ENCODE assay signal across 8 cellular contexts in genomic region chr17:27236710-27237315, GRCh38. TPM values are rescaled to one million over a fixed set of nuclear protein-coding genes. Genes with fewer than 3 reads are reported as not detected.
DNase-seq lines count a peak whose midpoint lies in the region; ATAC-seq, FAIRE-seq and TF ChIP-seq lines count a peak whose summit lies in the region.

No MANE protein-coding gene starts in this region.

- no peak overlapping the region for H4K91ac ChIP-seq in H1 (replicated peaks; ENCODE audit: insufficient read length, low read length)

- H2BK15ac ChIP-seq in H1 (ENCODE audit: low read length) = no peak overlapping the region

- H3K9ac ChIP-seq in H1 (replicated peaks in 1 of 4; ENCODE audit: extremely low read depth in 1 of 4, low read depth in 3 of 4, low read length in 3 of 4) = no peak overlapping the region

- no peak overlapping the region for H3K4me2 ChIP-seq in H1 (ENCODE audit: insufficient read depth in 1 of 2, low read depth in 2 of 2, low read length in 2 of 2)

- H4K8ac ChIP-seq in H1 (ENCODE audit: extremely low read depth, insufficient read depth, low read length) = no peak overlapping the region

- no peaks in the 10 kb centered on the region for H3K23me2 ChIP-seq in H1 (ENCODE audit: low read depth, low read length)

- no peak overlapping the region for H2AFZ ChIP-seq in H1 (ENCODE audit: low read length)

- POLR2A ChIA-PET in activated CD8-positive, alpha-beta T cell treated with anti-CD3 and anti-CD28 coated beads, Interleukin-2, amount 10 ng/mL, durations not matched to agents 7 days and 5 days (lab: Charles Lee) = interaction anchor here (1.5 kb wide), 1 partner anchor 57 kb away, joined by 6 read pairs; the partner anchor contains the start of gene WSB1
- POLR2A ChIA-PET in H1 (lab: Charles Lee; ENCODE audit: partially characterized antibody) = interaction anchor here (1.2 kb wide), 1 partner anchor 57 kb away, joined by 4 read pairs; the partner anchor contains the start of gene WSB1

- H3K27me3 ChIP-seq in H1 (replicated peaks in 1 of 4; ENCODE audit: control insufficient read depth in 3 of 4, extremely low read depth in 1 of 4, insufficient read depth in 3 of 4, low read length in 3 of 4) = no peaks in the 10 kb centered on the region

- H3K4me1 Mint-ChIP-seq in activated CD8-positive, alpha-beta T cell treated with anti-CD3 and anti-CD28 coated beads, Interleukin-2, amount 10 ng/mL, durations not matched to agents 7 days and 5 days (ENCODE audit: low read depth) = peaks cover 20% of the 10 kb centered on the region

- H3K56ac ChIP-seq in H1 (replicated peaks; ENCODE audit: insufficient read length, low read depth, low read length) = no peak overlapping the region

- no peak overlapping the region for H4K5ac ChIP-seq in H1 (ENCODE audit: insufficient read length, low read depth, low read length)

- no peaks in the 10 kb centered on the region; a peak in 1 of 7 replicates for H3K4me1 ChIP-seq in H1 (replicated peaks in 1 of 4; ENCODE audit: control insufficient read depth in 3 of 4, insufficient read depth in 4 of 4, low read length in 3 of 4)

- no peak overlapping the region for H2AK5ac ChIP-seq in H1 (ENCODE audit: low read depth, low read length)

- H3K27ac Mint-ChIP-seq in activated CD8-positive, alpha-beta T cell treated with anti-CD3 and anti-CD28 coated beads, Interleukin-2, amount 10 ng/mL, durations not matched to agents 7 days and 5 days = no peak overlapping the region

- H3K14ac ChIP-seq in H1 (ENCODE audit: insufficient read length) = no peak overlapping the region

- H3K9me3 ChIP-seq in H1 (ENCODE audit: insufficient read depth in 2 of 2, low read depth in 1 of 2, low read length in 1 of 2) = no peaks in the 10 kb centered on the region

- H2BK120ac ChIP-seq in H1 (replicated peaks; ENCODE audit: low read depth, low read length) = no peak overlapping the region

- no peaks in the 10 kb centered on the region for H4K20me1 ChIP-seq in H1 (replicated peaks in 1 of 2; ENCODE audit: control insufficient read depth in 1 of 2, insufficient read depth in 2 of 2, low read length in 2 of 2)

- H2BK20ac ChIP-seq in H1 (ENCODE audit: low read length) = no peak overlapping the region

- H3K79me2 ChIP-seq in H1 (ENCODE audit: control insufficient read depth in 1 of 2, insufficient read depth in 2 of 2, low read length in 2 of 2) = no peaks in the 10 kb centered on the region

- DNase-seq in HFF-Myc (ENCODE audit: extremely low read depth, low read depth) = peak; percentile 56
- peak; percentile 47 to 58 for DNase-seq in NOMO-1 (lab: John Stamatoyannopoulos, UW; ENCODE audit: unreplicated experiment in 2 of 2)
- peak; percentile 83 for DNase-seq in activated CD8-positive, alpha-beta T cell treated with anti-CD3 and anti-CD28 coated beads, Interleukin-2, amount 10 ng/mL, durations not matched to agents 7 days and 5 days
- DNase-seq in H1 (ENCODE audit: low read depth in 1 of 2, low spot score in 2 of 2) = peak in 1 of 2 experiments; percentile 86
- DNase-seq in middle frontal gyrus (ENCODE audit: extremely low spot score, low spot score) = peak; percentile 69
- DNase-seq in stimulated activated CD8-positive, alpha-beta memory T cell treated with anti-CD3 and anti-CD28 coated beads, Interleukin-4, amount 100 ng/mL, for 48 hours = peak; percentile 89

- no peak overlapping the region for H2BK5ac ChIP-seq in H1 (ENCODE audit: low read depth, low read length)

- H3K36me3 ChIP-seq in H1 (ENCODE audit: control insufficient read depth in 2 of 4, insufficient read depth in 4 of 4, low read length in 3 of 4) = no peaks in the 10 kb centered on the region

- no peaks in the 10 kb centered on the region; the same call in 1 of the 2 replicates for H3K79me1 ChIP-seq in H1 (ENCODE audit: low read depth, low read length)

- peak; percentile 62 for FAIRE-seq in H1 (lab: Jason Lieb, UNC)

- no peak overlapping the region for H3K4me3 Mint-ChIP-seq in activated CD8-positive, alpha-beta T cell treated with anti-CD3 and anti-CD28 coated beads, Interleukin-2, amount 10 ng/mL, durations not matched to agents 7 days and 5 days

- H3K36me3 Mint-ChIP-seq in activated CD8-positive, alpha-beta T cell treated with anti-CD3 and anti-CD28 coated beads, Interleukin-2, amount 10 ng/mL, durations not matched to agents 7 days and 5 days (ENCODE audit: low read depth) = no peaks in the 10 kb centered on the region

- no peak for TF ChIP-seq EP300 in H1 (IDR thresholded peaks at IDR 0.05; ENCODE audit: borderline replicate concordance in 1 of 2, low read depth in 2 of 2, low read length in 2 of 2)

- 78% methylated on average over 3 of the region's 3 CpGs; no CpG with 5 or more reads in 1 of the 2 experiments for WGBS in H1 (ENCODE audit: extremely low coverage in 1 of 2, insufficient coverage in 1 of 2, insufficient read length in 1 of 2, insufficient replicate concordance in 2 of 2, low coverage in 1 of 2, low lambda C conversion rate in 2 of 2, missing lambda C conversion rate in 1 of 2), 2 experiments

- peaks cover 11% of the 10 kb centered on the region for H3K27me3 Mint-ChIP-seq in activated CD8-positive, alpha-beta T cell treated with anti-CD3 and anti-CD28 coated beads, Interleukin-2, amount 10 ng/mL, durations not matched to agents 7 days and 5 days (ENCODE audit: low read depth)

- H3K9me3 Mint-ChIP-seq in activated CD8-positive, alpha-beta T cell treated with anti-CD3 and anti-CD28 coated beads, Interleukin-2, amount 10 ng/mL, durations not matched to agents 7 days and 5 days (ENCODE audit: insufficient read depth) = no peaks in the 10 kb centered on the region

- ATAC-seq in activated CD8-positive, alpha-beta T cell treated with anti-CD3 and anti-CD28 coated beads, Interleukin-2, amount 10 ng/mL, durations not matched to agents 7 days and 5 days = peak; percentile 65
- no peak for ATAC-seq in GM21423 (IDR thresholded peaks at IDR 0.05; ENCODE audit: unreplicated experiment)

- CTCF ChIA-PET in activated CD8-positive, alpha-beta T cell treated with anti-CD3 and anti-CD28 coated beads, Interleukin-2, amount 10 ng/mL, durations not matched to agents 7 days and 5 days (lab: Charles Lee) = interaction anchor here (0.7 to 5.5 kb wide), 59 partner anchors 9 to 657 kb away, joined by 3 to 116 read pairs (median 4); partner anchors contain the start of gene WSB1
- CTCF ChIA-PET in H1 (lab: Charles Lee; ENCODE audit: partially characterized antibody) = interaction anchor here (0.6 to 3.5 kb wide), 50 partner anchors 8 to 945 kb away, joined by 3 to 33 read pairs (median 4); partner anchors contain the start of gene WSB1

- H3K27ac ChIP-seq in C4-2B (no peak overlapping the region), H1 (ENCODE audit: low read depth, low read length) (no peak overlapping the region)

- TF ChIP-seq POLR2A in H1 (IDR thresholded peaks at IDR 0.05; ENCODE audit: control extremely low read depth in 1 of 2, low read depth in 2 of 2, low read length in 2 of 2) = no peak

- no peak overlapping the region for H3K23ac ChIP-seq in H1 (ENCODE audit: insufficient read length)

- H3K4me3 ChIP-seq in HFF-Myc (replicated peaks; ENCODE audit: low read depth, low read length) (no peak overlapping the region), H1 (ENCODE audit: extremely low read depth in 1 of 4, insufficient read depth in 2 of 4, low read depth in 3 of 4, low read length in 4 of 4) (no peak overlapping the region)

- no peak overlapping the region for H3K4ac ChIP-seq in H1 (replicated peaks; ENCODE audit: insufficient read length, low read depth, low read length)

- TF ChIP-seq RAD21 in H1 (IDR thresholded peaks at IDR 0.05 in 1 of 2, conservative IDR thresholded peaks at IDR 0.05 in 1 of 2; ENCODE audit: low read depth in 2 of 2, low read length in 2 of 2) = peak; percentile 82 to 84

- H3K18ac ChIP-seq in H1 (ENCODE audit: extremely low read depth, low read length) = no peak overlapping the region

- TF ChIP-seq CTCF in C4-2B (conservative IDR thresholded peaks at IDR 0.05) = peak; percentile 93
- peak; percentile 83 for TF ChIP-seq CTCF in HFF-Myc (IDR thresholded peaks at IDR 0.05; ENCODE audit: low read depth, low read length, missing control alignments)
- TF ChIP-seq CTCF in H1 (IDR thresholded peaks at IDR 0.05; ENCODE audit: control extremely low read depth in 1 of 3, insufficient read depth in 1 of 3, low read depth in 1 of 3, low read length in 3 of 3) = peak in 2 of 3 experiments; percentile 66 to 75; a peak in 3 of 4 replicates

- H2BK12ac ChIP-seq in H1 (ENCODE audit: low read depth, low read length) = no peak overlapping the region

TF ChIP-seq in H1, 55 proteins besides CTCF, POLR2A, EP300 and RAD21 (continues in another document):
- TF ChIP-seq SIX5 (IDR thresholded peaks at IDR 0.05; ENCODE audit: low read depth, low read length) (no peak), ZNF274 (IDR thresholded peaks at IDR 0.05; ENCODE audit: borderline replicate concordance, extremely low read depth, low read length) (no peak), SUZ12 (IDR thresholded peaks at IDR 0.05; ENCODE audit: low read length) (no peak), HDAC2 (IDR thresholded peaks at IDR 0.05; ENCODE audit: borderline replicate concordance in 1 of 2, low read depth in 2 of 2, low read length in 2 of 2) (no peak), POU5F1 (IDR thresholded peaks at IDR 0.05; ENCODE audit: low read depth, low read length) (no peak), RBBP5 (IDR thresholded peaks at IDR 0.05; ENCODE audit: borderline replicate concordance, low read depth, low read length) (no peak), NANOG (IDR thresholded peaks at IDR 0.05; ENCODE audit: insufficient read depth, low read depth, low read length, poor library complexity, severe bottlenecking) (no peak), SP2 (IDR thresholded peaks at IDR 0.05; ENCODE audit: low read length) (no peak), SAP30 (IDR thresholded peaks at IDR 0.05; ENCODE audit: insufficient read depth, insufficient replicate concordance, low read length) (no peak), PHF8 (conservative IDR thresholded peaks at IDR 0.05; ENCODE audit: low read depth, low read length) (no peak), CEBPB (IDR thresholded peaks at IDR 0.05; ENCODE audit: low read depth, low read length) (no peak), TEAD4 (IDR thresholded peaks at IDR 0.05; ENCODE audit: low read depth, low read length) (no peak), CTBP2 (IDR thresholded peaks at IDR 0.05; ENCODE audit: borderline replicate concordance, insufficient read depth, insufficient read length, low read length) (no peak)

RNA-seq across cellular contexts. Expression of gene WSB1, which starts 57.1 kb away (rescaled TPM):
- total RNA-seq in activated CD8-positive, alpha-beta T cell treated with anti-CD3 and anti-CD28 coated beads, Interleukin-2, amount 10 ng/mL, durations not matched to agents 7 days and 5 days = 100 to 1,000 TPM; 118 to 121 TPM
- total RNA-seq in H1 (2021; fragmentation: NEBNext Ultra II Directional; extraction: Animal tissue kit (Norgen Biotek cat#: 25700)) = 101 and 113 TPM in 2 replicates
- polyA plus RNA-seq in H1 (2011; rRNA removed) = 140 and 261 TPM in 2 replicates
- polyA plus RNA-seq in H1 (2011; cell fraction: cytosol; rRNA removed) = 182 TPM
- polyA plus RNA-seq in H1 (2011; cell fraction: nucleus; rRNA removed) = 463 TPM
- 96.0 to 127 TPM (median 113 TPM) in 4 replicates for polyA plus RNA-seq in H1 (2012, experiment 1 of 2)
- polyA plus RNA-seq in H1 (2012, experiment 2 of 2) = 29.4 TPM
- 74.6 TPM for polyA plus RNA-seq in H1 (2013, experiment 1 of 2)
- polyA plus RNA-seq in H1 (2013, experiment 2 of 2) = 66.1 TPM
- polyA minus RNA-seq in H1 (2011; rRNA and poly(A)+ RNA removed) = 59.7 and 102 TPM in 2 replicates
- polyA minus RNA-seq in H1 (2011; cell fraction: cytosol; rRNA and poly(A)+ RNA removed) = 76.1 TPM
- polyA minus RNA-seq in H1 (2011; cell fraction: nucleus; rRNA and poly(A)+ RNA removed) = 120 TPM
